Comparison of ENCODE assay signal across 1 cellular context in genomic region chr18:58605027-58606020, GRCh38.
TF ChIP-seq lines count a peak whose summit lies in the region.

No MANE protein-coding gene starts in this region.

TF ChIP-seq in HepG2, 621 proteins besides CTCF, POLR2A, EP300 and RAD21 (continued from another document and continues in another):
- peak; percentile 79; the same call in 1 of the 2 replicates for TF ChIP-seq HOMEZ (CRISPR knock-in tag; IDR thresholded peaks at IDR 0.05; ENCODE audit: low read depth)
- no peak for TF ChIP-seq SMYD3 (CRISPR knock-in tag; IDR thresholded peaks at IDR 0.05)
- TF ChIP-seq FIP1L1 (IDR thresholded peaks at IDR 0.05; ENCODE audit: borderline replicate concordance, insufficient read depth, low read depth, low read length) = no peak
- peak; percentile 76 for TF ChIP-seq ARNTL (CRISPR knock-in tag; IDR thresholded peaks at IDR 0.05)
- TF ChIP-seq, protein P1, sequence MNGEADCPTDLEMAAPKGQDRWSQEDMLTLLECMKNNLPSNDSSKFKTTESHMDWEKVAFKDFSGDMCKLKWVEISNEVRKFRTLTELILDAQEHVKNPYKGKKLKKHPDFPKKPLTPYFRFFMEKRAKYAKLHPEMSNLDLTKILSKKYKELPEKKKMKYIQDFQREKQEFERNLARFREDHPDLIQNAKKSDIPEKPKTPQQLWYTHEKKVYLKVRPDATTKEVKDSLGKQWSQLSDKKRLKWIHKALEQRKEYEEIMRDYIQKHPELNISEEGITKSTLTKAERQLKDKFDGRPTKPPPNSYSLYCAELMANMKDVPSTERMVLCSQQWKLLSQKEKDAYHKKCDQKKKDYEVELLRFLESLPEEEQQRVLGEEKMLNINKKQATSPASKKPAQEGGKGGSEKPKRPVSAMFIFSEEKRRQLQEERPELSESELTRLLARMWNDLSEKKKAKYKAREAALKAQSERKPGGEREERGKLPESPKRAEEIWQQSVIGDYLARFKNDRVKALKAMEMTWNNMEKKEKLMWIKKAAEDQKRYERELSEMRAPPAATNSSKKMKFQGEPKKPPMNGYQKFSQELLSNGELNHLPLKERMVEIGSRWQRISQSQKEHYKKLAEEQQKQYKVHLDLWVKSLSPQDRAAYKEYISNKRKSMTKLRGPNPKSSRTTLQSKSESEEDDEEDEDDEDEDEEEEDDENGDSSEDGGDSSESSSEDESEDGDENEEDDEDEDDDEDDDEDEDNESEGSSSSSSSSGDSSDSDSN (CRISPR knock-in tag; IDR thresholded peaks at IDR 0.05) = no peak
- TF ChIP-seq, protein P2, sequence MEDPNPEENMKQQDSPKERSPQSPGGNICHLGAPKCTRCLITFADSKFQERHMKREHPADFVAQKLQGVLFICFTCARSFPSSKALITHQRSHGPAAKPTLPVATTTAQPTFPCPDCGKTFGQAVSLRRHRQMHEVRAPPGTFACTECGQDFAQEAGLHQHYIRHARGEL (CRISPR knock-in tag; IDR thresholded peaks at IDR 0.05) = no peak
- no peak for TF ChIP-seq ZSCAN22 (CRISPR knock-in tag; IDR thresholded peaks at IDR 0.05)
- TF ChIP-seq SMARCE1 (IDR thresholded peaks at IDR 0.05; ENCODE audit: borderline replicate concordance) = no peak
- no peak for TF ChIP-seq ZNF547 (CRISPR knock-in tag; IDR thresholded peaks at IDR 0.05)
- TF ChIP-seq ZFP36 (IDR thresholded peaks at IDR 0.05; ENCODE audit: borderline replicate concordance, low read depth, low read length, partially characterized antibody) = peak; percentile 48
- no peak for TF ChIP-seq TAF1 (CRISPR knock-in tag; IDR thresholded peaks at IDR 0.05)
- no peak; the same call in 1 of the 2 replicates for TF ChIP-seq ZNF878 (CRISPR knock-in tag; IDR thresholded peaks at IDR 0.05)
- peak; percentile 63 for TF ChIP-seq DPF2 (CRISPR knock-in tag; IDR thresholded peaks at IDR 0.05; ENCODE audit: borderline replicate concordance, low read depth)
- TF ChIP-seq RERE (CRISPR knock-in tag; IDR thresholded peaks at IDR 0.05; ENCODE audit: low read depth) = peak; percentile 96
- no peak for TF ChIP-seq ZFP82 (CRISPR knock-in tag; IDR thresholded peaks at IDR 0.05; ENCODE audit: borderline replicate concordance)
- TF ChIP-seq SAFB2 (CRISPR knock-in tag; IDR thresholded peaks at IDR 0.05; ENCODE audit: borderline replicate concordance, low read depth) = no peak
- no peak for TF ChIP-seq AHR (CRISPR knock-in tag; IDR thresholded peaks at IDR 0.05)
- peak; percentile 96 for TF ChIP-seq TFAP4 (IDR thresholded peaks at IDR 0.05; ENCODE audit: borderline replicate concordance, low read depth)
- TF ChIP-seq ELF3 (CRISPR knock-in tag; IDR thresholded peaks at IDR 0.05) = peak; percentile 95
- peak; percentile 56; the same call in 1 of the 2 replicates for TF ChIP-seq FOSL1 (CRISPR knock-in tag; IDR thresholded peaks at IDR 0.05; ENCODE audit: borderline replicate concordance)
- no peak for TF ChIP-seq TCF12 (IDR thresholded peaks at IDR 0.05)
- peak; percentile 76; the same call in 1 of the 2 replicates for TF ChIP-seq TCF12 (CRISPR knock-in tag; IDR thresholded peaks at IDR 0.05)
- TF ChIP-seq TARDBP (CRISPR knock-in tag; IDR thresholded peaks at IDR 0.05) = peak; percentile 91; the same call in 1 of the 2 replicates
- 0 out of 2 replicates have a peak, but pooled peaks have one; percentile 35 for TF ChIP-seq TGIF2 (CRISPR knock-in tag; IDR thresholded peaks at IDR 0.05)
- peak; percentile 83 for TF ChIP-seq HNF1B (CRISPR knock-in tag; IDR thresholded peaks at IDR 0.05)
- TF ChIP-seq KLF9 (CRISPR knock-in tag; IDR thresholded peaks at IDR 0.05; ENCODE audit: low read depth) = no peak
- TF ChIP-seq XRCC5 (optimal IDR thresholded peaks at IDR 0.05; ENCODE audit: low read length) = peak; percentile 20
- no peak for TF ChIP-seq ZNF207 (IDR thresholded peaks at IDR 0.05; ENCODE audit: borderline replicate concordance)
- peak; percentile 61; the same call in 1 of the 2 replicates for TF ChIP-seq CBX5 (CRISPR knock-in tag; IDR thresholded peaks at IDR 0.05; ENCODE audit: borderline replicate concordance)
- no peak for TF ChIP-seq ZNF230 (CRISPR knock-in tag; IDR thresholded peaks at IDR 0.05)
- TF ChIP-seq ISX (CRISPR knock-in tag; conservative IDR thresholded peaks at IDR 0.05) = no peak
- TF ChIP-seq STAT5B (CRISPR knock-in tag; IDR thresholded peaks at IDR 0.05) = no peak
- TF ChIP-seq RXRB (CRISPR knock-in tag; IDR thresholded peaks at IDR 0.05; ENCODE audit: borderline replicate concordance) = peak; percentile 93
- peak in 1 of 2 experiments; percentile 55; a peak in 2 of 4 replicates for TF ChIP-seq NR2F1 (CRISPR knock-in tag; IDR thresholded peaks at IDR 0.05)
- no peak for TF ChIP-seq AGO2 (optimal IDR thresholded peaks at IDR 0.05; ENCODE audit: low read depth, low read length)
- peak; percentile 91 for TF ChIP-seq HDAC2 (CRISPR knock-in tag; IDR thresholded peaks at IDR 0.05)
- TF ChIP-seq, protein P3, sequence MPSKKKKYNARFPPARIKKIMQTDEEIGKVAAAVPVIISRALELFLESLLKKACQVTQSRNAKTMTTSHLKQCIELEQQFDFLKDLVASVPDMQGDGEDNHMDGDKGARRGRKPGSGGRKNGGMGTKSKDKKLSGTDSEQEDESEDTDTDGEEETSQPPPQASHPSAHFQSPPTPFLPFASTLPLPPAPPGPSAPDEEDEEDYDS (CRISPR knock-in tag; IDR thresholded peaks at IDR 0.05) = no peak
- peak; percentile 43; the same call in 1 of the 2 replicates for TF ChIP-seq ZNF816 (CRISPR knock-in tag; IDR thresholded peaks at IDR 0.05; ENCODE audit: borderline replicate concordance)
- peak; percentile 88 for TF ChIP-seq RCOR2 (CRISPR knock-in tag; IDR thresholded peaks at IDR 0.05)
- TF ChIP-seq ZSCAN29 (CRISPR knock-in tag; conservative IDR thresholded peaks at IDR 0.05) = no peak
- TF ChIP-seq ZNF446 (CRISPR knock-in tag; IDR thresholded peaks at IDR 0.05) = no peak
- TF ChIP-seq POLR2AphosphoS5 (IDR thresholded peaks at IDR 0.05; ENCODE audit: low read depth, low read length) = no peak
- TF ChIP-seq ZNF235 (CRISPR knock-in tag; IDR thresholded peaks at IDR 0.05; ENCODE audit: borderline replicate concordance) = no peak
- 0 out of 2 replicates have a peak, but pooled peaks have one; percentile 33 for TF ChIP-seq TFDP2 (CRISPR knock-in tag; IDR thresholded peaks at IDR 0.05)
- no peak for TF ChIP-seq CENPX (CRISPR knock-in tag; IDR thresholded peaks at IDR 0.05)
- TF ChIP-seq IRF2 (CRISPR knock-in tag; IDR thresholded peaks at IDR 0.05) = peak; percentile 68; the same call in 1 of the 2 replicates
- peak in 1 of 2 experiments; percentile 76; a peak in 2 of 4 replicates for TF ChIP-seq ATF4 (CRISPR knock-in tag; IDR thresholded peaks at IDR 0.05)
- TF ChIP-seq SMC3 (IDR thresholded peaks at IDR 0.05; ENCODE audit: low read length) = peak; percentile 29; the same call in 1 of the 2 replicates
- TF ChIP-seq PATZ1 (CRISPR knock-in tag; IDR thresholded peaks at IDR 0.05) = peak; percentile 77
- TF ChIP-seq ZNF839 (CRISPR knock-in tag; IDR thresholded peaks at IDR 0.05; ENCODE audit: borderline replicate concordance) = no peak
- peak; percentile 78 for TF ChIP-seq SP5 (CRISPR knock-in tag; IDR thresholded peaks at IDR 0.05; ENCODE audit: borderline replicate concordance, low read depth)
- peak; percentile 67; the same call in 1 of the 2 replicates for TF ChIP-seq HOXD1 (CRISPR knock-in tag; IDR thresholded peaks at IDR 0.05)
- peak; percentile 79; the same call in 1 of the 2 replicates for TF ChIP-seq FOXJ3 (CRISPR knock-in tag; IDR thresholded peaks at IDR 0.05; ENCODE audit: borderline replicate concordance)
